21 cellular contexts compared by ENCODE assay signal in the genomic region with DNA sequence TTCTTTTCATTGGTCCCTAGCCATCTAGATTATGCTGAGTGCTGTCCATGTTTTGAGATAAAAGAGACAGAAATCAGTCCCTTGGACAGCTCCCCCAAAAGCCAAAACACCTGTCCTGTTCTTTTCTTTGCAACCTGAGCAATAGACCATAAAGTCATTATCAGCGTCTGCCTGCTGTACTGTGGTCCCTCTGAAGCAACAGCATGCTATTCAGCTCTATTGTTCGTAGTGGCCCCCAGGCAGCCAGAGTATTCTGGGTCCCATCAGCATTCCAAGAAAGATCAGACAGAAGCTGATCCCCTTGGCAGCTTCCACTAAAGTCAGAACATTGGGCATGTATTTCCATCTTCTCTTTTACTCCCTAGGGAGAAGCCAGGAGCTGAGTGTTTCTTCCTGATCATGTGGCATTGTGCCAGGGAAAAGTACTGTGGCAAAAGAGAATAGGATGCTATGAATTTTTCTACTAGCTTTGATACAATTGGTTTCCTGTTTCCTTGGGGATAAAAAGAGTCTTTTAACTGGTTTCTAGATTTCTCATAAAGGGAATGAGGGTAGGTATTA. TPM values are rescaled to one million over a fixed set of nuclear protein-coding genes. Genes with fewer than 3 reads are reported as not detected.
"Had no signal": no experiment of that assay in that cellular context is flagged by ENCODE, and none has a peak within 500 bp of the region (broad histone marks: within the 10 kb centered on the region; RNA-seq: fewer than 3 reads in every experiment).

No MANE protein-coding gene starts in this region.

- H3K4me3 Mint-ChIP-seq: activated CD8-positive, alpha-beta memory T cell treated with anti-CD3 and anti-CD28 coated beads, Interleukin-2, amount 10 ng/mL, durations not matched to agents 7 days and 5 days; activated T-cell treated with anti-CD3 and anti-CD28 coated beads, Interleukin-2, amount 50 U/mL, for 24 hours; dendritic cell treated with granulocyte-macrophage colony-stimulating factor and Interleukin-4, amounts not matched to agents 40 ng/mL and 50 ng/mL, for 4 days; endodermal cell; nephron; stimulated activated naive CD8-positive, alpha-beta T cell treated with anti-CD3 and anti-CD28 coated beads, Interleukin-15, Interleukin-2, amounts not matched to agents 100 ng/mL and 50 ng/mL, for 24 hours had no signal

- DNase-seq: activated CD4-positive, alpha-beta T cell treated with anti-CD3 and anti-CD28 coated beads, Interleukin-2, amount 50 U/mL, for 4 hours; activated CD4-positive, CD25-positive, alpha-beta regulatory T cell treated with anti-CD3 and anti-CD28 coated beads, Interleukin-2, amount 50 U/mL, for 72 hours; activated CD8-positive, alpha-beta memory T cell treated with anti-CD3 and anti-CD28 coated beads, Interleukin-2, amount 10 ng/mL, durations not matched to agents 7 days and 5 days; activated effector memory CD4-positive, alpha-beta T cell treated with anti-CD3 and anti-CD28 coated beads, Interleukin-2, amount 50 U/mL, for 16 hours; activated T-cell treated with anti-CD3 and anti-CD28 coated beads, Interleukin-2, amount 50 U/mL, for 24 hours; amygdala; brain microvascular endothelial cell; cerebellar nuclear complex; endodermal cell; left colon; mammary epithelial cell; stimulated activated CD4-positive, alpha-beta T cell treated with anti-CD3 and anti-CD28 coated beads, Interleukin-4, amount 100 ng/mL, for 1 hour; stimulated activated CD8-positive, alpha-beta memory T cell treated with anti-CD3 and anti-CD28 coated beads, Interleukin-4, amount 100 ng/mL, for 48 hours; upper lobe of right lung had no signal

- H3K4me1 Mint-ChIP-seq: activated CD8-positive, alpha-beta memory T cell treated with anti-CD3 and anti-CD28 coated beads, Interleukin-2, amount 10 ng/mL, durations not matched to agents 7 days and 5 days; nephron had no signal

- H3K27ac ChIP-seq: brain microvascular endothelial cell, upper lobe of right lung had no signal

- H3K4me1 ChIP-seq: upper lobe of right lung had no signal

- H3K36me3 Mint-ChIP-seq: activated CD8-positive, alpha-beta memory T cell treated with anti-CD3 and anti-CD28 coated beads, Interleukin-2, amount 10 ng/mL, durations not matched to agents 7 days and 5 days had no signal

- ATAC-seq: activated CD8-positive, alpha-beta memory T cell treated with anti-CD3 and anti-CD28 coated beads, Interleukin-2, amount 10 ng/mL, durations not matched to agents 7 days and 5 days; activated naive CD4-positive, alpha-beta T cell treated with anti-CD3 and anti-CD28 coated beads, Interleukin-2, amount 50 U/mL, for 72 hours; esophagus mucosa; left colon; upper lobe of right lung had no signal

- H3K27ac Mint-ChIP-seq: activated CD8-positive, alpha-beta memory T cell treated with anti-CD3 and anti-CD28 coated beads, Interleukin-2, amount 10 ng/mL, durations not matched to agents 7 days and 5 days; activated naive CD4-positive, alpha-beta T cell treated with anti-CD3 and anti-CD28 coated beads, Interleukin-2, amount 50 U/mL, for 72 hours; activated T-cell treated with anti-CD3 and anti-CD28 coated beads, Interleukin-2, amount 50 U/mL, for 24 hours; dendritic cell treated with granulocyte-macrophage colony-stimulating factor and Interleukin-4, amounts not matched to agents 40 ng/mL and 50 ng/mL, for 4 days; endodermal cell; nephron; stimulated activated naive CD8-positive, alpha-beta T cell treated with anti-CD3 and anti-CD28 coated beads, Interleukin-15, Interleukin-2, amounts not matched to agents 100 ng/mL and 50 ng/mL, for 24 hours had no signal

- H3K9me3 Mint-ChIP-seq: endodermal cell had no signal

- H3K27me3 Mint-ChIP-seq: activated CD8-positive, alpha-beta memory T cell treated with anti-CD3 and anti-CD28 coated beads, Interleukin-2, amount 10 ng/mL, durations not matched to agents 7 days and 5 days; activated T-cell treated with anti-CD3 and anti-CD28 coated beads, Interleukin-2, amount 50 U/mL, for 24 hours; dendritic cell treated with granulocyte-macrophage colony-stimulating factor and Interleukin-4, amounts not matched to agents 40 ng/mL and 50 ng/mL, for 4 days; stimulated activated naive CD8-positive, alpha-beta T cell treated with anti-CD3 and anti-CD28 coated beads, Interleukin-15, Interleukin-2, amounts not matched to agents 100 ng/mL and 50 ng/mL, for 24 hours had no signal

- H3K27me3 ChIP-seq: brain microvascular endothelial cell, upper lobe of right lung had no signal

- H3K36me3 ChIP-seq: brain microvascular endothelial cell, upper lobe of right lung had no signal

- H3K4me3 ChIP-seq: upper lobe of right lung had no signal

RNA-seq across cellular contexts. Expression of gene ZSWIM2, which starts 33.6 kb away (rescaled TPM):
- total RNA-seq: activated CD8-positive, alpha-beta memory T cell treated with anti-CD3 and anti-CD28 coated beads, Interleukin-2, amount 10 ng/mL, durations not matched to agents 7 days and 5 days; activated naive CD4-positive, alpha-beta T cell treated with anti-CD3 and anti-CD28 coated beads, Interleukin-2, amount 50 U/mL, for 72 hours; endodermal cell; esophagus mucosa; left colon; mammary epithelial cell; osteocyte; T-helper 1 cell treated with Interleukin-12 subunit alpha and Interleukin-12 subunit beta and Interleukin-4 antibody, amounts not matched to agents 30 ng/mL and 1 ng/mL, for 36 hours; upper lobe of right lung had no signal
- polyA plus RNA-seq: mammary epithelial cell had no signal
